ENCODE assay signal across 8 cellular contexts in the genomic region with DNA sequence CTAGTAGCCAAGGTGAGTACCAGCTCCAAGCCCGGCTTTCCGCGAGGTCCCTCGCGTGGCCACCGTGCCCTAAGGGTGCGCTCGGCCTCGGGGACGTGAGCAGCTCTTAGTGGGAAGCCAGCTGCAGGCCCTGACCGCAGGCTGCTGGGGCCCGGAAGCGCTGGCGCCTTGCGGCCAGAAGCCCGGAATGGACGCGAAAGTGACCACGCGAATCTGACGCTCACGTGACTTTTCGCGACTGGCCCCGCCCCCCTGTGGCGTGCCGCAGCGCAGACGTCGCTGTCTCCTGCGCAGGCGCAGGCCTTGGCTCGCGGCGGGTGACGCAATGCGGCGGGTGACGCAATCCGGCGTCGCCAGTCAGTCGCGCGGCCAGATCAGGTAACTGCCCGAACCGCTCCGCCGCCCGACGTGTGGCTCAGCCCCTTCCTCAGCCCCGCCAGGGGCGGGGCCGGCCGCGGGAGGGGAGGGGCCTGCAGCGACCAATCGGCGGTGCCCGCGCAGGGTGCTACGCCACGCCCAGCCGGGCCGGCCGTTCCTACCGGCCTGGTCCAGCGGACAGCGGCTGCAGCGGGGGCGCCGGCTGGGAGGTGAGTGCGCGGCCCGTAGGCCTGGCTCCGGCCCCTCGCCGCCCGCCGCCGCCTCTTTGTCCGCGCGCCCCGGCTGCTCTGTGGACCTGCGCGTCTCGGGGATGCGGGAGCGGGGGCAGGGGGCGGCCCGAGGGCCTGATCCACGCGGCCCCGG. TPM values are rescaled to one million over a fixed set of nuclear protein-coding genes. Genes with fewer than 3 reads are reported as not detected.
DNase-seq lines count a peak whose midpoint lies in the region; ATAC-seq and TF ChIP-seq lines count a peak whose summit lies in the region.

Gene GZF1, plus strand, starts transcription at position 532 of the 741 bp plus-strand sequence. CDS start 2,202 bp downstream, outside the sequence.

- peak within 1 kb of the TSS; percentile 88 to 98 (median 94) for H3K9ac ChIP-seq in BLaER1 treated with 17β-estradiol and CSF1 and Interleukin-3, amounts not matched to agents 10 nM and 100 nM
- peak within 1 kb of the TSS; percentile 93 to 96 for H3K9ac ChIP-seq in colonic mucosa (ENCODE audit: low read depth in 2 of 2, low read length in 2 of 2)

- peak; percentile 56 for ATAC-seq in GM19351 (IDR thresholded peaks at IDR 0.05; ENCODE audit: unreplicated experiment)
- peak; percentile 64 for ATAC-seq in HG03520 (IDR thresholded peaks at IDR 0.05; ENCODE audit: unreplicated experiment)
- ATAC-seq in left colon: peak; percentile 77

- intact Hi-C loops in activated CD4-positive, alpha-beta T cell treated with anti-CD3 and anti-CD28 coated beads, Interleukin-2, amount 10 ng/mL, durations not matched to agents 24 days and 14 days (cut with micrococcal nuclease): loop anchor here (1.0 kb wide), 3 partner anchors 12 to 59 kb away; partner anchors contain the start of genes NAPB and NXT1
- intact Hi-C loops in colonic mucosa (cut with DNase I) (loop anchor here (5.0 kb wide), 1 partner anchor 60 kb away; the partner anchor contains the start of gene NAPB), left colon (cut with DNase I, micrococcal nuclease) (loop anchor here in 1 of 2 donors (5.0 kb wide), 1 partner anchor 60 kb away; the partner anchor contains the start of gene NAPB)

- H3K4me3 ChIP-seq in BLaER1 treated with 17β-estradiol and CSF1 and Interleukin-3, amounts not matched to agents 10 nM and 100 nM: peak within 1 kb of the TSS; percentile 85 to 95 (median 91)
- peak within 1 kb of the TSS; percentile 79 for H3K4me3 ChIP-seq in colonic mucosa

- H3K9me3 ChIP-seq in BLaER1 treated with 17β-estradiol and CSF1 and Interleukin-3, amounts not matched to agents 10 nM and 100 nM (replicated peaks in 1 of 11): no peaks in the 10 kb centered on the region
- no peaks in the 10 kb centered on the region for H3K9me3 ChIP-seq in colonic mucosa

- no peaks in the 10 kb centered on the region for H3K9me3 Mint-ChIP-seq in activated CD4-positive, alpha-beta T cell treated with anti-CD3 and anti-CD28 coated beads, Interleukin-2, amount 10 ng/mL, durations not matched to agents 24 days and 14 days

- no peaks in the 10 kb centered on the region for H3K27me3 ChIP-seq in BLaER1 treated with 17β-estradiol and CSF1 and Interleukin-3, amounts not matched to agents 10 nM and 100 nM
- H3K27me3 ChIP-seq in colonic mucosa: no peaks in the 10 kb centered on the region

- peak within 1 kb of the TSS; percentile 88 to 97 (median 95) for H3K4me2 ChIP-seq in BLaER1 treated with 17β-estradiol and CSF1 and Interleukin-3, amounts not matched to agents 10 nM and 100 nM

- H3K27me3 Mint-ChIP-seq in activated CD4-positive, alpha-beta T cell treated with anti-CD3 and anti-CD28 coated beads, Interleukin-2, amount 10 ng/mL, durations not matched to agents 24 days and 14 days: peaks cover 2% of the 10 kb centered on the region

- H3K36me3 Mint-ChIP-seq in activated CD4-positive, alpha-beta T cell treated with anti-CD3 and anti-CD28 coated beads, Interleukin-2, amount 10 ng/mL, durations not matched to agents 24 days and 14 days (ENCODE audit: low read depth): peaks cover 30% of the 10 kb centered on the region

- peaks cover 28 to 52% (median 45%) of the 10 kb centered on the region in 11 experiments; a peak in 21 of 22 replicates for H4K20me1 ChIP-seq in BLaER1 treated with 17β-estradiol and CSF1 and Interleukin-3, amounts not matched to agents 10 nM and 100 nM

- H3K27ac ChIP-seq in BLaER1 treated with 17β-estradiol and CSF1 and Interleukin-3, amounts not matched to agents 10 nM and 100 nM: peak within 1 kb of the TSS; percentile 93 to 99 (median 95)
- H3K27ac ChIP-seq in colonic mucosa: peak within 1 kb of the TSS; percentile 98

- peak within 1 kb of the TSS; percentile 92 for H3K4me3 Mint-ChIP-seq in activated CD4-positive, alpha-beta T cell treated with anti-CD3 and anti-CD28 coated beads, Interleukin-2, amount 10 ng/mL, durations not matched to agents 24 days and 14 days

- no peak for TF ChIP-seq CTCF in colonic mucosa (IDR thresholded peaks at IDR 0.05)

- peaks cover 53% of the 10 kb centered on the region for H3K4me1 Mint-ChIP-seq in activated CD4-positive, alpha-beta T cell treated with anti-CD3 and anti-CD28 coated beads, Interleukin-2, amount 10 ng/mL, durations not matched to agents 24 days and 14 days

- H3K4me1 ChIP-seq in BLaER1 treated with 17β-estradiol and CSF1 and Interleukin-3, amounts not matched to agents 10 nM and 100 nM: peaks cover 61 to 80% (median 71%) of the 10 kb centered on the region in 10 experiments
- H3K4me1 ChIP-seq in colonic mucosa: peaks cover 12% of the 10 kb centered on the region

- H3K27ac Mint-ChIP-seq in activated CD4-positive, alpha-beta T cell treated with anti-CD3 and anti-CD28 coated beads, Interleukin-2, amount 10 ng/mL, durations not matched to agents 24 days and 14 days: peak within 1 kb of the TSS; percentile 94

- DNase-seq in NCI-H526 treated with DMSO at 0.1 percent for 48 hours (lab: John Stamatoyannopoulos, UW): peak; percentile 94
- DNase-seq in activated CD4-positive, alpha-beta T cell treated with anti-CD3 and anti-CD28 coated beads, Interleukin-2, amount 10 ng/mL, durations not matched to agents 24 days and 14 days: peak; percentile 100
- peak; percentile 97 for DNase-seq in colonic mucosa
- peak; percentile 97 to 98 for DNase-seq in left colon
- DNase-seq in stimulated activated CD4-positive, alpha-beta T cell treated with anti-CD3 and anti-CD28 coated beads, Interleukin-1b, Interleukin-23, amount 100 ng/mL, for 4 hours (ENCODE audit: low read depth in 2 of 2): peak; percentile 98

- peaks cover 16 to 28% (median 26%) of the 10 kb centered on the region in 11 experiments for H3K36me3 ChIP-seq in BLaER1 treated with 17β-estradiol and CSF1 and Interleukin-3, amounts not matched to agents 10 nM and 100 nM
- no peaks in the 10 kb centered on the region for H3K36me3 ChIP-seq in colonic mucosa

RNA-seq across cellular contexts. Expression of gene GZF1, which starts in this region (rescaled TPM):
- total RNA-seq in activated CD4-positive, alpha-beta T cell treated with anti-CD3 and anti-CD28 coated beads, Interleukin-2, amount 10 ng/mL, durations not matched to agents 24 days and 14 days: 10.3 and 14.7 TPM in 2 replicates
- total RNA-seq in colonic mucosa (1 to 10 TPM; 8.5 to 9.6 TPM), left colon (10 to 100 TPM in 1 of 2 donors, 1 to 10 TPM in 1; 8.3 to 10.2 TPM)

Comparison
In these comparisons a context has a peak if more than half of its experiments do, and no peak if none do; other contexts are left out.
1. Peak in every context shown above with its lines: DNase-seq, ATAC-seq, H3K4me3 ChIP-seq and H3K27ac ChIP-seq.